Comparison of ENCODE assay signal across 10 cellular contexts in genomic region chr20:62739067-62739466, GRCh38. TPM values are rescaled to one million over a fixed set of nuclear protein-coding genes. Genes with fewer than 3 reads are reported as not detected.
DNase-seq lines count a peak whose midpoint lies in the region; ATAC-seq and TF ChIP-seq lines count a peak whose summit lies in the region.
"Had no signal": no experiment of that assay in that cellular context is flagged by ENCODE, and none has a peak within 500 bp of the region (broad histone marks: within the 10 kb centered on the region; RNA-seq: fewer than 3 reads in every experiment).

No MANE protein-coding gene starts in this region.

- no peaks in the 10 kb centered on the region for H4K20me1 ChIP-seq in fibroblast of lung (ENCODE audit: control insufficient read depth, extremely low read depth, insufficient read depth, low read length)

- peaks cover 52% of the 10 kb centered on the region for H3K4me1 Mint-ChIP-seq in activated naive CD4-positive, alpha-beta T cell treated with anti-CD3 and anti-CD28 coated beads, Interleukin-2, amount 10 ng/mL, durations not matched to agents 7 days and 5 days
- peaks cover 21% of the 10 kb centered on the region for H3K4me1 Mint-ChIP-seq in T-helper 17 cell

- no peak overlapping the region for H3K4me2 ChIP-seq in fibroblast of lung (ENCODE audit: extremely low read depth, insufficient read depth, low read length)

- H3K27ac Mint-ChIP-seq in activated naive CD4-positive, alpha-beta T cell treated with anti-CD3 and anti-CD28 coated beads, Interleukin-2, amount 10 ng/mL, durations not matched to agents 7 days and 5 days, result peak overlapping the region; percentile 96
- peak overlapping the region in 1 of 2 donors; percentile 82 for H3K27ac Mint-ChIP-seq in activated naive CD4-positive, alpha-beta T cell treated with anti-CD3 and anti-CD28 coated beads, Interleukin-2, amount 50 U/mL, for 72 hours
- H3K27ac Mint-ChIP-seq in T-helper 17 cell, result peak overlapping the region; percentile 95

- intact Hi-C loops in stomach (cut with DNase I; ENCODE audit: low total_unique reads), result no loop called here

- H3K4me1 ChIP-seq in fibroblast of lung (ENCODE audit: control insufficient read depth, extremely low read depth, insufficient read depth, low read length), result peaks cover 14% of the 10 kb centered on the region
- peaks cover 4 to 24% (median 9%) of the 10 kb centered on the region in 4 donors for H3K4me1 ChIP-seq in stomach

- no peak for DNase-seq in activated naive CD4-positive, alpha-beta T cell treated with anti-CD3 and anti-CD28 coated beads, Interleukin-2, amount 10 ng/mL, durations not matched to agents 7 days and 5 days
- no peak for DNase-seq in activated naive CD4-positive, alpha-beta T cell treated with anti-CD3 and anti-CD28 coated beads, Interleukin-2, amount 50 U/mL, for 72 hours (ENCODE audit: low spot score in 2 of 2)
- no peak for DNase-seq in T-helper 17 cell
- no peak for DNase-seq in fibroblast of lung (ENCODE audit: low read depth in 2 of 2)
- no peak for DNase-seq in stomach
- DNase-seq in NOMO-1 treated with dmso at 0.1 percent for 144 hours (lab: John Stamatoyannopoulos, UW; ENCODE audit: unreplicated experiment), result no peak
- DNase-seq in nucleus accumbens (lab: John Stamatoyannopoulos, UW), result no peak
- DNase-seq: NCI-H2081 treated with DMSO at 0.1 percent for 48 hours had no signal

- WGBS in stomach, 5 donors, result 85 to 93% (median 92%) methylated on average over 12 of the region's 12 CpGs

- H3K27me3 Mint-ChIP-seq in activated naive CD4-positive, alpha-beta T cell treated with anti-CD3 and anti-CD28 coated beads, Interleukin-2, amount 10 ng/mL, durations not matched to agents 7 days and 5 days, result peaks cover 70% of the 10 kb centered on the region
- H3K27me3 Mint-ChIP-seq in T-helper 17 cell, result no peaks in the 10 kb centered on the region
- H3K27me3 Mint-ChIP-seq: memory B cell had no signal

- peak overlapping the region; percentile 70 for H3K27ac ChIP-seq in fibroblast of lung (ENCODE audit: insufficient read depth, low read length)
- peak overlapping the region in 3 of 5 donors; percentile 22 to 81 (median 73) for H3K27ac ChIP-seq in stomach

- H3K79me2 ChIP-seq in fibroblast of lung (ENCODE audit: control insufficient read depth, insufficient read depth, low read length), result no peaks in the 10 kb centered on the region

- H2AFZ ChIP-seq in fibroblast of lung (ENCODE audit: low read length), result no peak overlapping the region

- TF ChIP-seq POLR2A in stomach (IDR thresholded peaks at IDR 0.05), result no peak

- no peak for ATAC-seq in activated naive CD4-positive, alpha-beta T cell treated with anti-CD3 and anti-CD28 coated beads, Interleukin-2, amount 50 U/mL, for 72 hours
- ATAC-seq in T-helper 17 cell, result no peak
- ATAC-seq in GM21526 (IDR thresholded peaks at IDR 0.05; ENCODE audit: low FRiP score, unreplicated experiment), result no peak

- H3K9me3 Mint-ChIP-seq in activated naive CD4-positive, alpha-beta T cell treated with anti-CD3 and anti-CD28 coated beads, Interleukin-2, amount 10 ng/mL, durations not matched to agents 7 days and 5 days, result no peaks in the 10 kb centered on the region
- H3K9me3 Mint-ChIP-seq in activated naive CD4-positive, alpha-beta T cell treated with anti-CD3 and anti-CD28 coated beads, Interleukin-2, amount 50 U/mL, for 72 hours, result no peaks in the 10 kb centered on the region
- H3K9me3 Mint-ChIP-seq: memory B cell had no signal

- H3K9ac ChIP-seq in fibroblast of lung (ENCODE audit: insufficient read depth, low read length), result no peak overlapping the region

- CTCF ChIA-PET in activated naive CD4-positive, alpha-beta T cell treated with anti-CD3 and anti-CD28 coated beads, Interleukin-2, amount 10 ng/mL, durations not matched to agents 7 days and 5 days (lab: Charles Lee), result no interaction called here

- no peaks in the 10 kb centered on the region for H3K9me3 ChIP-seq in T-helper 17 cell (ENCODE audit: control insufficient read depth, low read length, poor library complexity, severe bottlenecking)
- no peaks in the 10 kb centered on the region for H3K9me3 ChIP-seq in fibroblast of lung (ENCODE audit: control insufficient read depth, insufficient read depth, low read depth, low read length)
- no peaks in the 10 kb centered on the region for H3K9me3 ChIP-seq in stomach

- TF ChIP-seq EP300 in stomach (IDR thresholded peaks at IDR 0.05), result no peak

- H3K4me3 ChIP-seq in fibroblast of lung (replicated peaks in 1 of 4; ENCODE audit: control extremely low read depth in 1 of 4, insufficient read depth in 1 of 4, low read depth in 3 of 4, low read length in 4 of 4), result no peak overlapping the region
- H3K4me3 ChIP-seq in stomach, result no peak overlapping the region

- no peak overlapping the region for H3K4me3 Mint-ChIP-seq in activated naive CD4-positive, alpha-beta T cell treated with anti-CD3 and anti-CD28 coated beads, Interleukin-2, amount 10 ng/mL, durations not matched to agents 7 days and 5 days
- peak overlapping the region; percentile 93 for H3K4me3 Mint-ChIP-seq in T-helper 17 cell

- H3K27me3 ChIP-seq in fibroblast of lung (ENCODE audit: control insufficient read depth, insufficient read depth, low read length) (no peaks in the 10 kb centered on the region), stomach (peaks cover 0 to 94% (median 20%) of the 10 kb centered on the region in 3 donors)

- no peaks in the 10 kb centered on the region for H3K36me3 Mint-ChIP-seq in activated naive CD4-positive, alpha-beta T cell treated with anti-CD3 and anti-CD28 coated beads, Interleukin-2, amount 10 ng/mL, durations not matched to agents 7 days and 5 days
- no peaks in the 10 kb centered on the region for H3K36me3 Mint-ChIP-seq in activated naive CD4-positive, alpha-beta T cell treated with anti-CD3 and anti-CD28 coated beads, Interleukin-2, amount 50 U/mL, for 72 hours
- no peaks in the 10 kb centered on the region for H3K36me3 Mint-ChIP-seq in T-helper 17 cell (ENCODE audit: low read depth)
- H3K36me3 Mint-ChIP-seq: memory B cell had no signal

- no peak for TF ChIP-seq CTCF in fibroblast of lung (conservative IDR thresholded peaks at IDR 0.05 in 1 of 2, IDR thresholded peaks at IDR 0.05 in 1 of 2; ENCODE audit: low read depth in 1 of 2, low read length in 2 of 2)
- no peak for TF ChIP-seq CTCF in stomach (IDR thresholded peaks at IDR 0.05)

- H3K36me3 ChIP-seq in fibroblast of lung (ENCODE audit: control insufficient read depth, insufficient read depth, low read length) (no peaks in the 10 kb centered on the region), stomach (no peaks in the 10 kb centered on the region)

RNA-seq across cellular contexts. Expression of gene NTSR1, which starts 30.4 kb away (rescaled TPM):
- not detected for total RNA-seq in activated naive CD4-positive, alpha-beta T cell treated with anti-CD3 and anti-CD28 coated beads, Interleukin-2, amount 50 U/mL, for 72 hours
- total RNA-seq in T-helper 17 cell, result under 1 TPM in 1 of 2 donors, not detected in 1; 0.10 TPM
- under 0.01 and 0.33 TPM in 2 replicates for total RNA-seq in fibroblast of lung
- 0.05 and 8.1 TPM in 2 replicates for polyA plus RNA-seq in fibroblast of lung
- polyA plus RNA-seq in fibroblast of lung (2012), result 0.07 and 16.7 TPM in 2 replicates
- 1.5 and 25.2 TPM in 2 replicates for polyA minus RNA-seq in fibroblast of lung (ENCODE audit: low replicate concordance)
- total RNA-seq in stomach, result 10 to 100 TPM in 1 of 5 donors, not detected in 4; 15.9 TPM
- under 1 TPM in 2 of 3 donors, not detected in 1; 0.06 to 0.28 TPM for polyA plus RNA-seq in stomach

RNA-seq across cellular contexts. Expression of gene MRGBP, which starts 57.2 kb away (rescaled TPM):
- total RNA-seq in activated naive CD4-positive, alpha-beta T cell treated with anti-CD3 and anti-CD28 coated beads, Interleukin-2, amount 50 U/mL, for 72 hours, result 10 to 100 TPM; 13.5 to 19.4 TPM
- 1 to 10 TPM; 6.5 to 6.8 TPM for total RNA-seq in T-helper 17 cell
- total RNA-seq in fibroblast of lung, result 18.5 and 20.3 TPM in 2 replicates
- polyA plus RNA-seq in fibroblast of lung, result 13.1 and 15.2 TPM in 2 replicates
- polyA plus RNA-seq in fibroblast of lung (2012), result 12.6 and 17.4 TPM in 2 replicates
- 4.7 and 17.0 TPM in 2 replicates for polyA minus RNA-seq in fibroblast of lung (ENCODE audit: low replicate concordance)
- total RNA-seq in stomach, result 10 to 100 TPM in 4 of 5 donors, 1 to 10 TPM in 1; 5.4 to 17.9 (median 10.5) TPM
- 10 to 100 TPM in 1 of 3 donors, 1 to 10 TPM in 2; 6.6 to 10.7 (median 8.1) TPM for polyA plus RNA-seq in stomach
